In the genomic region with DNA sequence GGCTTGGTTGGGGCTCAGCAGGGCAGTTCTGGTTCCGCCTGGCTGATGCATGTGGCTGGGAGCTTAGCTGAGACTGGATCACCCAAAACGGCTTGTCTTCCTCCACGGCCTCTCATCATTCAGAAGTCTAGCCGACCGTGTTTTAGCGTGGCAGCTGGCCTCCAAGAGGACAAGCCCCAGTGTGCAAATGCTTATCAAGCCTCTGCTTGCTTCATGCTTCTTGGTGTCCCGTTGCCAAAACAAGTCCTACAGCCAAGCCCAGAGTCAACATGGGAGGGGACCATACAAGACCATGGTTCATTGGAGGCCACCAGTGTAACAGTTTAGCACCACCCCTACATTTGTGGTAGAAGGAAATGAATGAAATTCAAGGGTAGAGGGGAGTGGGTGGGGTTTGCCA, we compare ENCODE assay signal across 1 cellular context.
TF ChIP-seq lines count a peak whose summit lies in the region.

No MANE protein-coding gene starts in this region.

TF ChIP-seq in GM23338, 12 proteins besides CTCF, POLR2A, EP300 and RAD21 (continued from another document):
- TF ChIP-seq REST (IDR thresholded peaks at IDR 0.05; ENCODE audit: unreplicated experiment) (no peak), EZH2 (IDR thresholded peaks at IDR 0.05; ENCODE audit: low read depth, unreplicated experiment) (no peak), STAT1 (IDR thresholded peaks at IDR 0.05; ENCODE audit: unreplicated experiment) (no peak), EZH2phosphoT487 (IDR thresholded peaks at IDR 0.05; ENCODE audit: unreplicated experiment) (no peak), JUNB (IDR thresholded peaks at IDR 0.05; ENCODE audit: unreplicated experiment) (no peak), ZNF462 (CRISPR knock-in tag; IDR thresholded peaks at IDR 0.05) (no peak), ZNF331 (CRISPR knock-in tag; IDR thresholded peaks at IDR 0.05; ENCODE audit: low read depth) (no peak)
- TF ChIP-seq, protein P1, sequence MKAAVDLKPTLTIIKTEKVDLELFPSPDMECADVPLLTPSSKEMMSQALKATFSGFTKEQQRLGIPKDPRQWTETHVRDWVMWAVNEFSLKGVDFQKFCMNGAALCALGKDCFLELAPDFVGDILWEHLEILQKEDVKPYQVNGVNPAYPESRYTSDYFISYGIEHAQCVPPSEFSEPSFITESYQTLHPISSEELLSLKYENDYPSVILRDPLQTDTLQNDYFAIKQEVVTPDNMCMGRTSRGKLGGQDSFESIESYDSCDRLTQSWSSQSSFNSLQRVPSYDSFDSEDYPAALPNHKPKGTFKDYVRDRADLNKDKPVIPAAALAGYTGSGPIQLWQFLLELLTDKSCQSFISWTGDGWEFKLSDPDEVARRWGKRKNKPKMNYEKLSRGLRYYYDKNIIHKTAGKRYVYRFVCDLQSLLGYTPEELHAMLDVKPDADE (IDR thresholded peaks at IDR 0.05): no peak
